14 cellular contexts compared by ENCODE assay signal in genomic region chr12:50979369-50980052, GRCh38. TPM values are rescaled to one million over a fixed set of nuclear protein-coding genes. Genes with fewer than 3 reads are reported as not detected.
A peak's percentile ranks its signal among the peaks of the same experiment; 100 is the strongest.
DNase-seq lines count a peak whose midpoint lies in the region; ATAC-seq, FAIRE-seq and TF ChIP-seq lines count a peak whose summit lies in the region.
"Had no signal": no experiment of that assay in that cellular context is flagged by ENCODE, and none has a peak within 500 bp of the region (broad histone marks: within the 10 kb centered on the region; RNA-seq: fewer than 3 reads in every experiment).

No MANE protein-coding gene starts in this region.

- POLR2A ChIA-PET in CD4-positive, alpha-beta T cell (lab: Charles Lee): no interaction called here
- POLR2A ChIA-PET in GM12878 (lab: Charles Lee): interaction anchor here (0.5 to 1.4 kb wide), 4 partner anchors 16 to 72 kb away, joined by 3 to 4 read pairs (median 3); partner anchors contain the start of gene SLC11A2

- TF ChIP-seq CTCF in CD4-positive, alpha-beta T cell (IDR thresholded peaks at IDR 0.05): no peak
- no peak for TF ChIP-seq CTCF in GM12878 (IDR thresholded peaks at IDR 0.05 in 2 of 3, conservative IDR thresholded peaks at IDR 0.05 in 1 of 3; ENCODE audit: control insufficient read depth in 2 of 3, extremely low read depth in 1 of 3, insufficient read depth in 1 of 3, low read depth in 3 of 3, low read length in 3 of 3)

- no peak overlapping the region for H2AFZ ChIP-seq in GM12878 (ENCODE audit: control insufficient read depth, low read depth, low read length)

- H4K20me1 ChIP-seq in GM12878 (ENCODE audit: control insufficient read depth, insufficient read depth): no peaks in the 10 kb centered on the region

- TF ChIP-seq RAD21 in GM12878 (IDR thresholded peaks at IDR 0.05; ENCODE audit: insufficient read depth, low read depth, low read length): 0 out of 2 replicates have a peak, but pooled peaks have one; percentile 0

- peaks cover 54% of the 10 kb centered on the region for H3K36me3 Mint-ChIP-seq in CD4-positive, alpha-beta T cell (ENCODE audit: low read depth)

- TF ChIP-seq POLR2A in GM12878 (IDR thresholded peaks at IDR 0.05; ENCODE audit: low read depth, low read length) (no peak), erythroblast (IDR thresholded peaks at IDR 0.05; ENCODE audit: low read length) (no peak)

- H3K79me2 ChIP-seq in GM12878 (ENCODE audit: control insufficient read depth, insufficient read depth, low read length): no peaks in the 10 kb centered on the region

- WGBS in GM12878 (ENCODE audit: insufficient coverage, insufficient replicate concordance, low lambda C conversion rate, missing lambda C conversion rate): 7% methylated on average over 6 of the region's 6 CpGs
- 62 to 68% (median 67%) methylated on average over 6 of the region's 6 CpGs for WGBS in small intestine, 3 donors

- peak overlapping the region; percentile 48 for H3K27ac Mint-ChIP-seq in CD4-positive, alpha-beta T cell
- H3K27ac Mint-ChIP-seq: immature natural killer cell had no signal

- H3K4me3 ChIP-seq in GM12878 (no peak overlapping the region; the same call in 1 of the 2 replicates), small intestine (ENCODE audit: low read depth in 1 of 2, low read length in 2 of 2) (no peak overlapping the region)

- no peaks in the 10 kb centered on the region for H3K27me3 Mint-ChIP-seq in CD4-positive, alpha-beta T cell
- H3K27me3 Mint-ChIP-seq: T-cell had no signal

- H3K4me2 ChIP-seq in GM12878 (ENCODE audit: control insufficient read depth, insufficient read depth): peak overlapping the region; percentile 53

- H3K9me3 Mint-ChIP-seq in CD4-positive, alpha-beta T cell: no peaks in the 10 kb centered on the region
- H3K9me3 Mint-ChIP-seq: T-cell had no signal

- RAD21 ChIA-PET in GM12878 (lab: Charles Lee; ENCODE audit: unreplicated experiment): interaction anchor here (1.2 to 1.8 kb wide), 3 partner anchors 10 to 214 kb away, joined by 4 to 5 read pairs (median 5); no protein-coding TSS in a partner anchor

- H3K36me3 ChIP-seq in GM12878 (ENCODE audit: control insufficient read depth in 2 of 2, insufficient read depth in 2 of 2, low read length in 1 of 2) (no peaks in the 10 kb centered on the region), small intestine (ENCODE audit: control insufficient read depth in 2 of 2, insufficient read depth in 2 of 2, low read length in 2 of 2) (no peaks in the 10 kb centered on the region)

- no peak overlapping the region for H3K9ac ChIP-seq in GM12878 (ENCODE audit: control insufficient read depth, insufficient read depth, low read length)

- no peak for ATAC-seq in CD4-positive, alpha-beta T cell (ENCODE audit: poor library complexity)
- ATAC-seq in GM19025 (IDR thresholded peaks at IDR 0.05; ENCODE audit: low read depth, unreplicated experiment): peak; percentile 76
- peak; percentile 40 for ATAC-seq in HG03342 (IDR thresholded peaks at IDR 0.05; ENCODE audit: unreplicated experiment)
- peak; percentile 93 for ATAC-seq in GM12878

- SMC1A ChIA-PET in GM12878 (lab: Charles Lee; ENCODE audit: uncharacterized antibody, unreplicated experiment): interaction anchor here (1.2 to 2.1 kb wide), 5 partner anchors 9 to 214 kb away, joined by 3 to 5 read pairs (median 4); a partner anchor contains a TSS

- H3K9me3 ChIP-seq in CD4-positive, alpha-beta T cell (ENCODE audit: control insufficient read depth, low read length): no peaks in the 10 kb centered on the region
- H3K9me3 ChIP-seq in GM12878 (replicated peaks; ENCODE audit: control insufficient read depth, insufficient read depth, low read length): no peaks in the 10 kb centered on the region
- H3K9me3 ChIP-seq in small intestine (ENCODE audit: control insufficient read depth, low read depth): no peaks in the 10 kb centered on the region

- no peaks in the 10 kb centered on the region for H3K27me3 ChIP-seq in CD4-positive, alpha-beta T cell (ENCODE audit: control insufficient read depth, insufficient read depth, low read length)
- H3K27me3 ChIP-seq in GM12878 (replicated peaks in 1 of 2; ENCODE audit: control insufficient read depth in 2 of 2, insufficient read depth in 2 of 2, low read length in 1 of 2): no peaks in the 10 kb centered on the region
- H3K27me3 ChIP-seq in small intestine (ENCODE audit: control insufficient read depth in 2 of 2, insufficient read depth in 2 of 2, low read length in 2 of 2): no peaks in the 10 kb centered on the region

- CTCF ChIA-PET in CD4-positive, alpha-beta T cell (lab: Charles Lee): no interaction called here
- CTCF ChIA-PET in GM12878 (lab: Yijun Ruan, JAX): interaction anchor here (0.6 to 4.4 kb wide), 5 partner anchors 39 to 459 kb away, joined by 3 to 23 read pairs (median 4); no protein-coding TSS in a partner anchor

- H3K4me1 ChIP-seq in GM12878 (ENCODE audit: control insufficient read depth, insufficient read depth, low read length) (peaks cover 12% of the 10 kb centered on the region), small intestine (ENCODE audit: control insufficient read depth in 2 of 2, insufficient read depth in 1 of 2, low read depth in 1 of 2, low read length in 1 of 2) (peaks cover 0 to under 1% of the 10 kb centered on the region in 2 donors)

- H3K4me3 Mint-ChIP-seq in CD4-positive, alpha-beta T cell: no peak overlapping the region
- H3K4me3 Mint-ChIP-seq: immature natural killer cell, T-cell had no signal

- intact Hi-C loops in CD4-positive, alpha-beta T cell (cut with DNase I, micrococcal nuclease): loop anchor here in 1 of 2 experiments (5.0 kb wide), 1 partner anchor 1172 kb away; no protein-coding TSS in a partner anchor
- intact Hi-C loops in GM12878 (cut with micrococcal nuclease; ENCODE audit: unreplicated experiment): no loop called here

- in situ Hi-C loops in GM12878 (cut with MboI): no loop called here

- H3K27ac ChIP-seq in CD4-positive, alpha-beta T cell (ENCODE audit: low read depth, low read length): no peak overlapping the region
- peak overlapping the region; percentile 23 for H3K27ac ChIP-seq in GM12878 (ENCODE audit: control insufficient read depth, insufficient read depth)
- H3K27ac ChIP-seq in small intestine (ENCODE audit: low read depth in 1 of 2, low read length in 1 of 2): no peak overlapping the region
- H3K27ac ChIP-seq: C4-2B, epithelial cell of prostate had no signal

- no peak for DNase-seq in CD4-positive, alpha-beta T cell
- peak; percentile 39 for DNase-seq in GM12878 (ENCODE audit: low read depth, low spot score)
- DNase-seq in NCI-H82 treated with DMSO at 0.1 percent for 48 hours (lab: John Stamatoyannopoulos, UW; ENCODE audit: unreplicated experiment): no peak
- DNase-seq in erythroblast (lab: John Stamatoyannopoulos, UW): no peak
- no peak for DNase-seq in small intestine
- no peak for DNase-seq in NOMO-1 treated with dmso at 0.1 percent for 144 hours (lab: John Stamatoyannopoulos, UW; ENCODE audit: unreplicated experiment)
- DNase-seq: immature natural killer cell, NCI-H524, T-cell had no signal

- FAIRE-seq in GM12878 (lab: Jason Lieb, UNC) (peak; percentile 89), small intestine (lab: Jason Lieb, UNC) (no peak)

- peaks cover 6% of the 10 kb centered on the region for H3K4me1 Mint-ChIP-seq in CD4-positive, alpha-beta T cell (ENCODE audit: low read depth)
- H3K4me1 Mint-ChIP-seq: immature natural killer cell had no signal

- 0 out of 4 replicates have a peak, but pooled peaks of 1 of the 2 experiments have one; percentile 21 for TF ChIP-seq EP300 in GM12878 (IDR thresholded peaks at IDR 0.05; ENCODE audit: borderline replicate concordance in 1 of 2, control insufficient read depth in 1 of 2, low read depth in 2 of 2, low read length in 2 of 2)

- no TSS peak for BruUV-seq in GM12878 (replicated peaks; lab: Mats Ljungman, UMichigan)

TF ChIP-seq in GM12878, 131 proteins besides CTCF, POLR2A, EP300 and RAD21 (continues in another document):
- TF ChIP-seq SMARCA5 (IDR thresholded peaks at IDR 0.05): 0 out of 2 replicates have a peak, but pooled peaks have one; percentile 56
- no peak for TF ChIP-seq SREBF2 (IDR thresholded peaks at IDR 0.05; ENCODE audit: low read length)
- no peak for TF ChIP-seq HDGF (IDR thresholded peaks at IDR 0.05)

RNA-seq across cellular contexts. Expression of gene HIGD1C, which starts 27.2 kb away (rescaled TPM):
- total RNA-seq in CD4-positive, alpha-beta T cell: not detected
- total RNA-seq in GM12878 (2013; cell fraction: nucleolus; rRNA removed): not detected in 2 replicates
- total RNA-seq in GM12878 (2014; rRNA removed): not detected in 2 replicates
- total RNA-seq in GM12878 (2014; rRNA removed; fragmentation: Illumina TruSeq; extraction: Trizol): not detected in 2 replicates
- total RNA-seq in GM12878 (2021): not detected in 2 replicates
- polyA plus RNA-seq in GM12878 (2011; ENCODE audit: low read depth): not detected
- not detected in 2 replicates for polyA plus RNA-seq in GM12878 (2011; rRNA removed)
- polyA plus RNA-seq in GM12878 (2011; cell fraction: cytosol; rRNA removed): not detected in 2 replicates
- polyA plus RNA-seq in GM12878 (2011; cell fraction: nucleus; rRNA removed): not detected in 2 replicates
- not detected in 2 replicates for polyA plus RNA-seq in GM12878 (2012)
- not detected in 2 replicates for polyA plus RNA-seq in GM12878 (2014; fragmentation: Illumina TruSeq; extraction: Trizol)
- not detected for polyA plus RNA-seq in GM12878 (2014; fragmentation: Nextera tagmentation; extraction: Ambion mirVana)
- polyA plus RNA-seq in GM12878 (2014; rRNA removed): not detected in 2 replicates
- not detected for polyA plus RNA-seq in GM12878 (2016; fragmentation: Nextera tagmentation; extraction: Ambion mirVana)
- polyA minus RNA-seq in GM12878 (2011; rRNA and poly(A)+ RNA removed): not detected in 2 replicates
- not detected in 2 replicates for polyA minus RNA-seq in GM12878 (2011; cell fraction: cytosol; rRNA and poly(A)+ RNA removed)
- polyA minus RNA-seq in GM12878 (2011; cell fraction: nucleus; rRNA and poly(A)+ RNA removed): not detected in 2 replicates
- not detected for polyA plus RNA-seq in small intestine
- total RNA-seq: T-cell, temporal lobe had no signal
- polyA plus RNA-seq: immature natural killer cell had no signal

RNA-seq across cellular contexts. Expression of gene SLC11A2, which starts 46.7 kb away (rescaled TPM):
- total RNA-seq in CD4-positive, alpha-beta T cell: 10 to 100 TPM; 43.6 to 47.7 TPM
- 123 and 135 TPM in 2 replicates for total RNA-seq in GM12878 (2013; cell fraction: nucleolus; rRNA removed)
- 22.1 and 22.2 TPM in 2 replicates for total RNA-seq in GM12878 (2014; rRNA removed)
- 15.2 and 17.7 TPM in 2 replicates for total RNA-seq in GM12878 (2014; rRNA removed; fragmentation: Illumina TruSeq; extraction: Trizol)
- 13.4 and 19.0 TPM in 2 replicates for total RNA-seq in GM12878 (2021)
- 10.6 TPM for polyA plus RNA-seq in GM12878 (2011; ENCODE audit: low read depth)
- polyA plus RNA-seq in GM12878 (2011; rRNA removed): 27.5 and 29.4 TPM in 2 replicates
- 17.6 and 23.7 TPM in 2 replicates for polyA plus RNA-seq in GM12878 (2011; cell fraction: cytosol; rRNA removed)
- 46.6 and 57.2 TPM in 2 replicates for polyA plus RNA-seq in GM12878 (2011; cell fraction: nucleus; rRNA removed)
- 11.2 and 13.6 TPM in 2 replicates for polyA plus RNA-seq in GM12878 (2012)
- 15.1 and 21.3 TPM in 2 replicates for polyA plus RNA-seq in GM12878 (2014; fragmentation: Illumina TruSeq; extraction: Trizol)
- polyA plus RNA-seq in GM12878 (2014; fragmentation: Nextera tagmentation; extraction: Ambion mirVana): 1 to 10 TPM; 6.2 to 9.0 TPM
- 16.0 and 19.3 TPM in 2 replicates for polyA plus RNA-seq in GM12878 (2014; rRNA removed)
- 10 to 100 TPM; 14.5 to 15.9 TPM for polyA plus RNA-seq in GM12878 (2016; fragmentation: Nextera tagmentation; extraction: Ambion mirVana)
- 41.2 and 50.5 TPM in 2 replicates for polyA minus RNA-seq in GM12878 (2011; rRNA and poly(A)+ RNA removed)
- polyA minus RNA-seq in GM12878 (2011; cell fraction: cytosol; rRNA and poly(A)+ RNA removed): 4.1 and 12.2 TPM in 2 replicates
- 24.5 and 55.5 TPM in 2 replicates for polyA minus RNA-seq in GM12878 (2011; cell fraction: nucleus; rRNA and poly(A)+ RNA removed)
- polyA plus RNA-seq in small intestine: 10 to 100 TPM in 2 of 3 donors, 1 to 10 TPM in 1; 8.9 to 19.4 (median 14.1) TPM
